17 cellular contexts compared by ENCODE assay signal in the genomic region with DNA sequence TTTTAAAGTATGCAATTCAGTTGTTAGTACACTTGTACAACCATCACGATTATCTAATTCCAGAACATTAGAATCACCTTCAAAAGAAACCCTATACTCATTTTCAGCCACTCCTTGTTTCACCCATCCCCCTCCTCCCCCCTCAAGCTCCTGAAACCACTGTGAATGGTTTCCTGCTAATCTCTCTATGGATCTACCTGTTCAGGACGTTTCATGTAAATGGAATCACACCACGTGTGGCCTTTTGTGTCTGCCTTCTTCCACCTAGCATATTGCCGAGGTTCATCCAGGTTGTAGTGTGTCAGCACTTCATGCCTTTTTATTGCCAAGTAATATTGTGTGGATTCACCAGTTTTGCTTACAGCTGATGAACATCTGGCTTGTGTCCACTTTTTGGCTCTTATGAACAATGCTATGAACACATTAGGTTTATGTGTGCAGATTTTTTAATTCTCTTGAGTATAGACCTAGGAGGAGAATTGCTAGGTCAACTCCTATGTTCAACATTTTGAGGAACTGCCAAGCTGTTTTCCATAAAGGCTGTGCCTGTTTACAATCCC. TPM values are rescaled to one million over a fixed set of nuclear protein-coding genes. Genes with fewer than 3 reads are reported as not detected.
"Had no signal": no experiment of that assay in that cellular context is flagged by ENCODE, and none has a peak within 500 bp of the region (broad histone marks: within the 10 kb centered on the region; RNA-seq: fewer than 3 reads in every experiment).

No MANE protein-coding gene starts in this region.

- H3K4me3 Mint-ChIP-seq: activated CD4-positive, alpha-beta memory T cell treated with anti-CD3 and anti-CD28 coated beads, Interleukin-2, amount 10 ng/mL, durations not matched to agents 7 days and 5 days; nephron progenitor cell had no signal

- H3K27ac ChIP-seq: breast epithelium, left ventricle myocardium inferior, psoas muscle, right lobe of liver, transverse colon had no signal

- H3K4me1 Mint-ChIP-seq: activated CD4-positive, alpha-beta memory T cell treated with anti-CD3 and anti-CD28 coated beads, Interleukin-2, amount 10 ng/mL, durations not matched to agents 7 days and 5 days had no signal

- H3K27me3 ChIP-seq: breast epithelium, right lobe of liver, transverse colon had no signal

- H3K4me2 ChIP-seq: smooth muscle cell had no signal

- ATAC-seq: psoas muscle; right lobe of liver; stimulated activated naive CD8-positive, alpha-beta T cell treated with anti-CD3 and anti-CD28 coated beads, Interleukin-15, Interleukin-2, amounts not matched to agents 100 U/mL and 50 U/mL, for 24 hours had no signal

- H3K9me3 ChIP-seq: breast epithelium, left ventricle myocardium inferior, psoas muscle, right lobe of liver, transverse colon had no signal

- H3K27ac Mint-ChIP-seq: activated CD4-positive, alpha-beta memory T cell treated with anti-CD3 and anti-CD28 coated beads, Interleukin-2, amount 10 ng/mL, durations not matched to agents 7 days and 5 days; nephron progenitor cell had no signal

- H3K4me1 ChIP-seq: left ventricle myocardium inferior, psoas muscle, transverse colon had no signal

- H3K9me3 Mint-ChIP-seq: activated CD4-positive, alpha-beta memory T cell treated with anti-CD3 and anti-CD28 coated beads, Interleukin-2, amount 10 ng/mL, durations not matched to agents 7 days and 5 days; nephron progenitor cell had no signal

- H3K36me3 ChIP-seq: breast epithelium had no signal

- H3K4me3 ChIP-seq: breast epithelium, left ventricle myocardium inferior, psoas muscle, right lobe of liver, smooth muscle cell, transverse colon had no signal

- DNase-seq: activated CD4-positive, alpha-beta memory T cell treated with anti-CD3 and anti-CD28 coated beads, Interleukin-2, amount 10 ng/mL, durations not matched to agents 7 days and 5 days; activated CD8-positive, alpha-beta memory T cell treated with anti-CD3 and anti-CD28 coated beads, Interleukin-2, amount 50 U/mL, for 4 hours; activated naive CD4-positive, alpha-beta T cell treated with Interleukin-2 at 50 U/mL for 16 hours; aorta; left ventricle myocardium inferior; mesenchymal stem cell; nephron progenitor cell; occipital lobe; psoas muscle; right lobe of liver; stimulated activated naive CD8-positive, alpha-beta T cell treated with anti-CD3 and anti-CD28 coated beads, Interleukin-15, Interleukin-2, amounts not matched to agents 100 U/mL and 50 U/mL, for 24 hours; T-helper 1 cell; T1000; transverse colon had no signal

RNA-seq across cellular contexts. Expression of gene CARD14, which starts 40.7 kb away (rescaled TPM):
- total RNA-seq: activated CD4-positive, alpha-beta memory T cell treated with anti-CD3 and anti-CD28 coated beads, Interleukin-2, amount 10 ng/mL, durations not matched to agents 7 days and 5 days; kidney epithelial cell had no signal
